ENCODE assay signal across 21 cellular contexts in genomic region chr1:82586473-82586872, GRCh38.
DNase-seq lines count a peak whose midpoint lies in the region; ATAC-seq and TF ChIP-seq lines count a peak whose summit lies in the region.
"Had no signal": no experiment of that assay in that cellular context is flagged by ENCODE, and none has a peak within 500 bp of the region (broad histone marks: within the 10 kb centered on the region; RNA-seq: fewer than 3 reads in every experiment).

No MANE protein-coding gene starts in this region.

- no peak for TF ChIP-seq CTCF in activated CD8-positive, alpha-beta T cell treated with anti-CD3 and anti-CD28 coated beads for 36 hours (IDR thresholded peaks at IDR 0.05)
- no peak for TF ChIP-seq CTCF in osteoblast (IDR thresholded peaks at IDR 0.05; ENCODE audit: extremely low read depth, low read depth, low read length)

- POLR2A ChIA-PET in activated CD8-positive, alpha-beta T cell treated with anti-CD3 and anti-CD28 coated beads for 36 hours (lab: Charles Lee) = no interaction called here
- POLR2A ChIA-PET in activated CD8-positive, alpha-beta T cell treated with anti-CD3 and anti-CD28 coated beads, Interleukin-2, amount 10 ng/mL, durations not matched to agents 7 days and 5 days (lab: Charles Lee) = no interaction called here

- no peak overlapping the region for H3K27ac ChIP-seq in osteoblast (ENCODE audit: low read depth, low read length)
- H3K27ac ChIP-seq: gastrocnemius medialis, lower lobe of right lung, uterus had no signal

- ATAC-seq in activated CD8-positive, alpha-beta T cell treated with anti-CD3 and anti-CD28 coated beads for 36 hours = peak; percentile 34
- no peak for ATAC-seq in activated CD8-positive, alpha-beta T cell treated with anti-CD3 and anti-CD28 coated beads, Interleukin-2, amount 10 ng/mL, durations not matched to agents 7 days and 5 days
- peak; percentile 83 for ATAC-seq in Right ventricle myocardium superior (ENCODE audit: poor library complexity)
- ATAC-seq in stimulated activated naive B cell treated with anti-CD40 and anti-IgM and Interleukin-4, amounts not matched to agents 10 μg/mL and 1 μg/mL and 100 μg/mL, for 72 hours (replicated peaks) = peak; percentile 39 to 72
- ATAC-seq: gastrocnemius medialis, lower lobe of right lung had no signal

- no peak overlapping the region for H3K4me2 ChIP-seq in osteoblast (ENCODE audit: insufficient read depth, low read length)

- no peak overlapping the region for H3K4me3 Mint-ChIP-seq in activated CD8-positive, alpha-beta T cell treated with anti-CD3 and anti-CD28 coated beads for 36 hours
- no peak overlapping the region for H3K4me3 Mint-ChIP-seq in activated CD8-positive, alpha-beta T cell treated with anti-CD3 and anti-CD28 coated beads, Interleukin-2, amount 10 ng/mL, durations not matched to agents 7 days and 5 days
- no peak overlapping the region for H3K4me3 Mint-ChIP-seq in stimulated activated naive B cell treated with anti-CD40 and anti-IgM and Interleukin-4, amounts not matched to agents 10 μg/mL and 1 μg/mL and 100 μg/mL, for 72 hours
- H3K4me3 Mint-ChIP-seq: CD4-positive, alpha-beta memory T cell; endodermal cell had no signal

- intact Hi-C loops in activated CD8-positive, alpha-beta T cell treated with anti-CD3 and anti-CD28 coated beads for 36 hours (cut with micrococcal nuclease) = no loop called here
- intact Hi-C loops in Right ventricle myocardium superior (cut with DNase I) = no loop called here

- H3K4me3 ChIP-seq in osteoblast (ENCODE audit: insufficient read depth, low read length) (no peak overlapping the region), H7 (ENCODE audit: insufficient read depth, low read depth, low read length) (no peak overlapping the region)
- H3K4me3 ChIP-seq: gastrocnemius medialis, lower lobe of right lung, uterus had no signal

- H3K27me3 ChIP-seq in osteoblast (ENCODE audit: insufficient read depth, low read length) (no peaks in the 10 kb centered on the region), H7 (ENCODE audit: control insufficient read depth, insufficient read depth, low read length) (no peaks in the 10 kb centered on the region)
- H3K27me3 ChIP-seq: gastrocnemius medialis, uterus had no signal

- no peak overlapping the region for H2AFZ ChIP-seq in osteoblast (ENCODE audit: low read length)

- H4K20me1 ChIP-seq in osteoblast (ENCODE audit: insufficient read depth, low read length) = no peaks in the 10 kb centered on the region

- CTCF ChIA-PET in activated CD8-positive, alpha-beta T cell treated with anti-CD3 and anti-CD28 coated beads for 36 hours (lab: Charles Lee) = no interaction called here
- CTCF ChIA-PET in activated CD8-positive, alpha-beta T cell treated with anti-CD3 and anti-CD28 coated beads, Interleukin-2, amount 10 ng/mL, durations not matched to agents 7 days and 5 days (lab: Charles Lee) = no interaction called here

- no peaks in the 10 kb centered on the region for H3K4me1 ChIP-seq in osteoblast (ENCODE audit: insufficient read depth, low read length)
- H3K4me1 ChIP-seq: gastrocnemius medialis, lower lobe of right lung, uterus had no signal

- no peaks in the 10 kb centered on the region for H3K9me3 Mint-ChIP-seq in activated CD8-positive, alpha-beta T cell treated with anti-CD3 and anti-CD28 coated beads for 36 hours
- H3K9me3 Mint-ChIP-seq in activated CD8-positive, alpha-beta T cell treated with anti-CD3 and anti-CD28 coated beads, Interleukin-2, amount 10 ng/mL, durations not matched to agents 7 days and 5 days (ENCODE audit: insufficient read depth) = peaks cover 12% of the 10 kb centered on the region
- H3K9me3 Mint-ChIP-seq in stimulated activated naive B cell treated with anti-CD40 and anti-IgM and Interleukin-4, amounts not matched to agents 10 μg/mL and 1 μg/mL and 100 μg/mL, for 72 hours = peaks cover 0 to 1% of the 10 kb centered on the region in 2 donors

- H3K27me3 Mint-ChIP-seq in activated CD8-positive, alpha-beta T cell treated with anti-CD3 and anti-CD28 coated beads for 36 hours = no peaks in the 10 kb centered on the region
- no peaks in the 10 kb centered on the region for H3K27me3 Mint-ChIP-seq in activated CD8-positive, alpha-beta T cell treated with anti-CD3 and anti-CD28 coated beads, Interleukin-2, amount 10 ng/mL, durations not matched to agents 7 days and 5 days (ENCODE audit: low read depth)
- H3K27me3 Mint-ChIP-seq in stimulated activated naive B cell treated with anti-CD40 and anti-IgM and Interleukin-4, amounts not matched to agents 10 μg/mL and 1 μg/mL and 100 μg/mL, for 72 hours = no peaks in the 10 kb centered on the region
- H3K27me3 Mint-ChIP-seq: CD4-positive, alpha-beta memory T cell; naive B cell had no signal

- H3K36me3 Mint-ChIP-seq in activated CD8-positive, alpha-beta T cell treated with anti-CD3 and anti-CD28 coated beads for 36 hours (ENCODE audit: low read depth) = no peaks in the 10 kb centered on the region
- H3K36me3 Mint-ChIP-seq in activated CD8-positive, alpha-beta T cell treated with anti-CD3 and anti-CD28 coated beads, Interleukin-2, amount 10 ng/mL, durations not matched to agents 7 days and 5 days (ENCODE audit: low read depth) = no peaks in the 10 kb centered on the region
- H3K36me3 Mint-ChIP-seq in stimulated activated naive B cell treated with anti-CD40 and anti-IgM and Interleukin-4, amounts not matched to agents 10 μg/mL and 1 μg/mL and 100 μg/mL, for 72 hours = no peaks in the 10 kb centered on the region
- H3K36me3 Mint-ChIP-seq: CD4-positive, alpha-beta memory T cell; naive B cell had no signal

- no peaks in the 10 kb centered on the region for H3K4me1 Mint-ChIP-seq in activated CD8-positive, alpha-beta T cell treated with anti-CD3 and anti-CD28 coated beads for 36 hours (ENCODE audit: low read depth)
- no peaks in the 10 kb centered on the region for H3K4me1 Mint-ChIP-seq in activated CD8-positive, alpha-beta T cell treated with anti-CD3 and anti-CD28 coated beads, Interleukin-2, amount 10 ng/mL, durations not matched to agents 7 days and 5 days (ENCODE audit: low read depth)
- no peaks in the 10 kb centered on the region for H3K4me1 Mint-ChIP-seq in stimulated activated naive B cell treated with anti-CD40 and anti-IgM and Interleukin-4, amounts not matched to agents 10 μg/mL and 1 μg/mL and 100 μg/mL, for 72 hours
- H3K4me1 Mint-ChIP-seq: CD4-positive, alpha-beta memory T cell; endodermal cell; naive B cell had no signal

- H3K27ac Mint-ChIP-seq in activated CD8-positive, alpha-beta T cell treated with anti-CD3 and anti-CD28 coated beads for 36 hours = no peak overlapping the region
- H3K27ac Mint-ChIP-seq in activated CD8-positive, alpha-beta T cell treated with anti-CD3 and anti-CD28 coated beads, Interleukin-2, amount 10 ng/mL, durations not matched to agents 7 days and 5 days = no peak overlapping the region
- H3K27ac Mint-ChIP-seq in stimulated activated naive B cell treated with anti-CD40 and anti-IgM and Interleukin-4, amounts not matched to agents 10 μg/mL and 1 μg/mL and 100 μg/mL, for 72 hours = no peak overlapping the region
- H3K27ac Mint-ChIP-seq: CD4-positive, alpha-beta memory T cell; endodermal cell; naive B cell had no signal

- H3K79me2 ChIP-seq in osteoblast (ENCODE audit: insufficient read depth, low read length) = no peaks in the 10 kb centered on the region

- H3K36me3 ChIP-seq in osteoblast (ENCODE audit: insufficient read depth, low read length) = no peaks in the 10 kb centered on the region
- no peaks in the 10 kb centered on the region for H3K36me3 ChIP-seq in H7 (replicated peaks; ENCODE audit: control insufficient read depth, insufficient read depth, low read length)
- H3K36me3 ChIP-seq: gastrocnemius medialis, lower lobe of right lung, uterus had no signal

- H3K9me3 ChIP-seq in osteoblast (ENCODE audit: low read depth, low read length) = no peaks in the 10 kb centered on the region
- H3K9me3 ChIP-seq: gastrocnemius medialis, lower lobe of right lung, uterus had no signal

- DNase-seq in activated CD8-positive, alpha-beta T cell treated with anti-CD3 and anti-CD28 coated beads for 36 hours = peak; percentile 1
- DNase-seq in activated CD8-positive, alpha-beta T cell treated with anti-CD3 and anti-CD28 coated beads, Interleukin-2, amount 10 ng/mL, durations not matched to agents 7 days and 5 days = no peak
- DNase-seq in NCI-H446 treated with DMSO at 0.1 percent for 48 hours (lab: John Stamatoyannopoulos, UW) (peak; percentile 97), Right ventricle myocardium superior (peak; percentile 70), osteoblast (ENCODE audit: insufficient read length, low spot score, missing footprints) (no peak), H7 (no peak), superior temporal gyrus (ENCODE audit: extremely low spot score) (no peak)
- DNase-seq in stimulated activated naive B cell treated with anti-CD40 and anti-IgM and Interleukin-4, amounts not matched to agents 10 μg/mL and 1 μg/mL and 100 μg/mL, for 72 hours = no peak
- DNase-seq: ACHN; activated CD4-positive, alpha-beta T cell treated with anti-CD3 and anti-CD28 coated beads, Interleukin-2, amount 50 U/mL, for 4 hours; CD4-positive, alpha-beta memory T cell; DND-41; endodermal cell; Karpas-422; lower lobe of right lung; naive B cell; NCI-H1694 treated with DMSO at 0.1 percent for 48 hours; NCI-H510A; stimulated activated CD4-positive, alpha-beta T cell treated with anti-CD3 and anti-CD28 coated beads, Interleukin-15, amount 100 ng/mL, for 24 hours; uterus had no signal

Comparison
In these comparisons a context has a peak if more than half of its experiments do, and no peak if none do; other contexts are left out.
1. DNase-seq: peak in activated CD8-positive, alpha-beta T cell treated with anti-CD3 and anti-CD28 coated beads for 36 hours (single experiment), NCI-H446 treated with DMSO at 0.1 percent for 48 hours (single experiment) and Right ventricle myocardium superior (single experiment); none in activated CD8-positive, alpha-beta T cell treated with anti-CD3 and anti-CD28 coated beads, Interleukin-2, amount 10 ng/mL, durations not matched to agents 7 days and 5 days (single experiment), stimulated activated naive B cell treated with anti-CD40 and anti-IgM and Interleukin-4, amounts not matched to agents 10 μg/mL and 1 μg/mL and 100 μg/mL, for 72 hours (single experiment), osteoblast (single experiment), H7 (single experiment) and superior temporal gyrus (single experiment).